ENCODE assay signal across 35 cellular contexts in the genomic region with DNA sequence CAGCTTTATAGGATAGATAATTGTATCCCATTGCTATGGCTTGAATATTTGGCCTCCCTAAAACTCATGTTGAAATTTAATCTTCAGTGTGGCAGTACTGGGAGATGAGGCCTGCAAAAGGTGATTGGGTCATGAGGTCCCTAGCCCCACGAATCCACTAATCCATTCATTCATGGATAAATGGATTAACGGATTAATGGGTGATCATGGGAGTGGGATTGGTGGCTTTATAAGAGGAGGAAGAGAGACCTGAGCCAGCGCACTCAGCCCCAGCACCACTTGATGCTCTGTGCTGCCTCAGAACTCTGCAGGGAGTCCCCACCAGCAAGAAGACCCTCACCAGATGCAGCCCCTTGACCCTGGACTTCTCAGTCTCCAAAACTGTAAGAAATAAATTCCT. TPM values are rescaled to one million over a fixed set of nuclear protein-coding genes. Genes with fewer than 3 reads are reported as not detected.
"Had no signal": no experiment of that assay in that cellular context is flagged by ENCODE, and none has a peak within 500 bp of the region (broad histone marks: within the 10 kb centered on the region; RNA-seq: fewer than 3 reads in every experiment).

No MANE protein-coding gene starts in this region.

- DNase-seq: activated CD4-positive, alpha-beta T cell treated with anti-CD3 and anti-CD28 coated beads for 1 hour; activated CD4-positive, alpha-beta T cell treated with anti-CD3 and anti-CD28 coated beads for 4 hours; activated CD4-positive, alpha-beta T cell treated with anti-CD3 and anti-CD28 coated beads, Interleukin-2, amount 10 ng/mL, durations not matched to agents 7 days and 5 days; activated CD4-positive, alpha-beta T cell treated with anti-CD3 and anti-CD28 coated beads, Interleukin-2, amount 50 U/mL, for 4 hours; activated CD8-positive, alpha-beta memory T cell treated with anti-CD3 and anti-CD28 coated beads for 24 hours; activated CD8-positive, alpha-beta T cell treated with anti-CD3 and anti-CD28 coated beads for 36 hours; activated effector memory CD4-positive, alpha-beta T cell treated with Interleukin-2 at 50 U/mL for 16 hours; activated gamma-delta T cell treated with Interleukin-2 at 50 U/mL for 16 hours; activated naive CD4-positive, alpha-beta T cell treated with anti-CD3 and anti-CD28 coated beads, Interleukin-2, amount 50 U/mL, for 16 hours; activated naive CD4-positive, alpha-beta T cell treated with Interleukin-2 at 50 U/mL for 16 hours; activated T-cell treated with anti-CD3 and anti-CD28 coated beads, Interleukin-2, amount 50 U/mL, for 4 hours; amniotic stem cell; anterior cingulate cortex; brain microvascular endothelial cell; dermis blood vessel endothelial cell; effector CD4-positive, alpha-beta T cell; effector memory CD8-positive, alpha-beta T cell; esophagus squamous epithelium; foreskin melanocyte; heart right ventricle; T-helper 2 cell had no signal

- H3K36me3 ChIP-seq: brain microvascular endothelial cell, esophagus squamous epithelium, gastroesophageal sphincter, heart right ventricle had no signal

- H3K27me3 ChIP-seq: gastroesophageal sphincter, heart right ventricle had no signal

- H3K4me3 ChIP-seq: coronary artery, esophagus squamous epithelium, gastroesophageal sphincter, heart right ventricle had no signal

- ATAC-seq: activated T-helper 17 cell treated with anti-CD3 and anti-CD28 coated beads, Interleukin-2, amount 50 U/mL, for 72 hours; effector memory CD8-positive, alpha-beta T cell; gastroesophageal sphincter; heart right ventricle; WTC11 had no signal

- H3K27ac ChIP-seq: brain microvascular endothelial cell, coronary artery, epithelial cell of prostate, esophagus squamous epithelium, gastroesophageal sphincter, heart right ventricle had no signal

- H3K9me3 ChIP-seq: esophagus squamous epithelium, gastroesophageal sphincter, heart right ventricle had no signal

RNA-seq across cellular contexts. Expression of a gene that starts 37.0 kb away (rescaled TPM):
- total RNA-seq: bronchial epithelial cell, cardiac septum, cerebellum, dermis blood vessel endothelial cell, endothelial cell of umbilical vein, esophagus squamous epithelium, fibroblast of lung, fibroblast of villous mesenchyme, gastroesophageal sphincter, glomerular endothelial cell, heart right ventricle, WTC11 had no signal

RNA-seq across cellular contexts. Expression of a gene that starts 41.8 kb away (rescaled TPM):
- total RNA-seq: endothelial cell of umbilical vein had no signal

RNA-seq across cellular contexts. Expression of a gene that starts 43.3 kb away (rescaled TPM):
- total RNA-seq: activated CD4-positive, alpha-beta T cell treated with anti-CD3 and anti-CD28 coated beads, Interleukin-2, amount 10 ng/mL, durations not matched to agents 7 days and 5 days; activated CD8-positive, alpha-beta T cell treated with anti-CD3 and anti-CD28 coated beads for 36 hours; activated T-cell treated with anti-CD3 and anti-CD28 coated beads, Interleukin-2, amount 50 U/mL, for 4 hours; activated T-helper 17 cell treated with anti-CD3 and anti-CD28 coated beads, Interleukin-2, amount 50 U/mL, for 72 hours; astrocyte; bronchial epithelial cell; cardiac septum; cerebellum; dermis blood vessel endothelial cell; endothelial cell of umbilical vein; fibroblast of lung; fibroblast of villous mesenchyme; glomerular endothelial cell; heart right ventricle; T-helper 1 cell treated with Interleukin-12 subunit alpha and Interleukin-12 subunit beta and Interleukin-4 antibody, amounts not matched to agents 30 ng/mL and 1 ng/mL, for 36 hours; WTC11 had no signal

RNA-seq across cellular contexts. Expression of a gene that starts 45.3 kb away (rescaled TPM):
- total RNA-seq: activated CD4-positive, alpha-beta T cell treated with anti-CD3 and anti-CD28 coated beads, Interleukin-2, amount 10 ng/mL, durations not matched to agents 7 days and 5 days; activated CD8-positive, alpha-beta T cell treated with anti-CD3 and anti-CD28 coated beads for 36 hours; activated T-cell treated with anti-CD3 and anti-CD28 coated beads, Interleukin-2, amount 50 U/mL, for 4 hours; activated T-helper 17 cell treated with anti-CD3 and anti-CD28 coated beads, Interleukin-2, amount 50 U/mL, for 72 hours; cerebellum; T-helper 1 cell treated with Interleukin-12 subunit alpha and Interleukin-12 subunit beta and Interleukin-4 antibody, amounts not matched to agents 30 ng/mL and 1 ng/mL, for 36 hours had no signal
